ENCODE assay signal across 5 cellular contexts in the genomic region with DNA sequence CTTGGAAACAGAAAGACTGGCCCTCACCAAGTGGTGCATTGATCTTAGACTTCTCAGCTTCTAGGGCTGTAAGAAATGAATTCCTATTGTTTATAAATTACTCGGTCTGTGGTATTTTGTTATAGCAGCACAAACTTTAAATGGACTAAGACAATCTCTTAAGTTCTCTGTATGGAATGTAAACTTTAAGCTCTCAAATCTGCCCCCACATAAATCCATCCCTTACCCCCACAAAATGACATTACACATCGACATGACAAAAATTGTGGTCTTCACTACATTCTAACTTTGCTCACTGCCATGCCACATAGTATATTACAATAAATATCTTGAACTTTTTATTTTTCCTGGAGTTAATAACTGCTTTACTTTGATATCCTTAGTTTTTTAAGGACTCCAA.
"Had no signal": no experiment of that assay in that cellular context is flagged by ENCODE, and none has a peak within 500 bp of the region (broad histone marks: within the 10 kb centered on the region; RNA-seq: fewer than 3 reads in every experiment).

No MANE protein-coding gene starts in this region.

- H3K9me3 Mint-ChIP-seq: GM23338, H9 had no signal

- DNase-seq: H9, HCEC 1CT had no signal

- H3K4me3 Mint-ChIP-seq: GM23338, H9 had no signal

- H3K27ac ChIP-seq: HL-60 had no signal

- H3K4me2 ChIP-seq: GM23338 had no signal

- H3K27ac Mint-ChIP-seq: GM23338, H9 had no signal

- H2AFZ ChIP-seq: GM23338 had no signal

- H3K4me3 ChIP-seq: GM23338, K562 had no signal
